Comparison of ENCODE assay signal across 20 cellular contexts in the genomic region with DNA sequence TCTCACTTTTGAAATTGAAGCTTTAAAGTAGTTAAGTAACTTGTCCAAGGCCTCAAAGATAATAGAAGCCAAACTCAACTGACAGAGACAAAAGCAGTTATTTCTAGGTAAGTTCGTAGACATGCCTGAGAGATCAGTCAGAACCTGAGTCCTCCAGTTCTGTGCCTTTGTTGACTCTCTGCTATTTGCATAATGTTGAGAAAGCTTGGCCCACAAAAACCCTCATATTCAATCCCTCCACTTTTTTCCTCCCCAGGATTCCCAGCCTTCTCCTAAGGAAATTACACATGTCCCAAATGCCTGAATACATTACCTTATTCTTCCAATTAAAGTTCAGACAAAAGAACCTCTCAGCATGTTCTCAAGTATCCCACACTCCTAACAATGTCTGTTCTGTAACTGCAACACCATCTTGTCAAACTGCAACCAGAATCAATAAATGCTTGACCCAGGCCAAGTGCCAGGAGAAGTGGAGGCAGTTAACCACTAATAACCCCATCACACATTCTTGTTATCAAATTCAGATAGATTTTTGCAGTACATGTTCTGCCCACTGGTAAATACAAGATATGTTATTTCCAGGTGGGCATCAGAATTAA.
"Had no signal": no experiment of that assay in that cellular context is flagged by ENCODE, and none has a peak within 500 bp of the region (broad histone marks: within the 10 kb centered on the region; RNA-seq: fewer than 3 reads in every experiment).

No MANE protein-coding gene starts in this region.

- H3K4me3 Mint-ChIP-seq: activated CD4-positive, alpha-beta T cell treated with anti-CD3 and anti-CD28 coated beads, Interleukin-2, amount 10 ng/mL, durations not matched to agents 24 days and 14 days; activated CD8-positive, alpha-beta T cell treated with anti-CD3 and anti-CD28 coated beads for 36 hours; activated naive CD4-positive, alpha-beta T cell treated with anti-CD3 and anti-CD28 coated beads for 36 hours; activated naive CD8-positive, alpha-beta T cell treated with anti-CD3 and anti-CD28 coated beads, Interleukin-2, amount 50 U/mL, for 24 hours; activated T-cell treated with anti-CD3 and anti-CD28 coated beads, Interleukin-2, amount 50 U/mL, for 24 hours; natural killer cell; stimulated activated naive CD8-positive, alpha-beta T cell treated with anti-CD3 and anti-CD28 coated beads, Interleukin-15, amount 100 ng/mL, for 72 hours; T-cell had no signal

- H3K4me1 Mint-ChIP-seq: activated CD4-positive, alpha-beta T cell treated with anti-CD3 and anti-CD28 coated beads, Interleukin-2, amount 10 ng/mL, durations not matched to agents 24 days and 14 days; activated naive CD8-positive, alpha-beta T cell treated with anti-CD3 and anti-CD28 coated beads, Interleukin-2, amount 50 U/mL, for 24 hours; natural killer cell; stimulated activated naive CD8-positive, alpha-beta T cell treated with anti-CD3 and anti-CD28 coated beads, Interleukin-15, amount 100 ng/mL, for 72 hours; T-cell had no signal

- H3K9me3 Mint-ChIP-seq: activated CD4-positive, alpha-beta T cell treated with anti-CD3 and anti-CD28 coated beads, Interleukin-2, amount 10 ng/mL, durations not matched to agents 24 days and 14 days; activated naive CD4-positive, alpha-beta T cell treated with anti-CD3 and anti-CD28 coated beads for 36 hours had no signal

- H3K36me3 Mint-ChIP-seq: T-cell had no signal

- H3K27me3 Mint-ChIP-seq: activated CD4-positive, alpha-beta T cell treated with anti-CD3 and anti-CD28 coated beads, Interleukin-2, amount 10 ng/mL, durations not matched to agents 24 days and 14 days; activated CD8-positive, alpha-beta T cell treated with anti-CD3 and anti-CD28 coated beads for 36 hours; activated naive CD8-positive, alpha-beta T cell treated with anti-CD3 and anti-CD28 coated beads, Interleukin-2, amount 50 U/mL, for 24 hours; activated T-cell treated with anti-CD3 and anti-CD28 coated beads, Interleukin-2, amount 50 U/mL, for 24 hours; stimulated activated naive CD8-positive, alpha-beta T cell treated with anti-CD3 and anti-CD28 coated beads, Interleukin-15, amount 100 ng/mL, for 72 hours; T-cell had no signal

- ATAC-seq: activated CD8-positive, alpha-beta T cell treated with anti-CD3 and anti-CD28 coated beads for 36 hours; activated naive CD8-positive, alpha-beta T cell treated with anti-CD3 and anti-CD28 coated beads, Interleukin-2, amount 50 U/mL, for 24 hours; natural killer cell; psoas muscle; right lobe of liver; stimulated activated naive CD8-positive, alpha-beta T cell treated with anti-CD3 and anti-CD28 coated beads, Interleukin-15, amount 100 ng/mL, for 72 hours; T-cell had no signal

- DNase-seq: activated CD4-positive, alpha-beta T cell treated with anti-CD3 and anti-CD28 coated beads, Interleukin-2, amount 10 ng/mL, durations not matched to agents 24 days and 14 days; activated CD4-positive, CD25-positive, alpha-beta regulatory T cell; activated CD8-positive, alpha-beta T cell treated with anti-CD3 and anti-CD28 coated beads for 36 hours; activated naive CD4-positive, alpha-beta T cell treated with anti-CD3 and anti-CD28 coated beads for 36 hours; activated naive CD8-positive, alpha-beta T cell treated with anti-CD3 and anti-CD28 coated beads, Interleukin-2, amount 50 U/mL, for 24 hours; activated T-cell treated with anti-CD3 and anti-CD28 coated beads, Interleukin-2, amount 50 U/mL, for 24 hours; anterior cingulate cortex; effector memory CD4-positive, alpha-beta T cell; esophagus squamous epithelium; mesenchymal stem cell; natural killer cell; psoas muscle; right lobe of liver; small intestine; stimulated activated CD4-positive, alpha-beta T cell treated with anti-CD3 and anti-CD28 coated beads, Interleukin-4, amount 100 ng/mL, for 1 hour; stimulated activated naive CD8-positive, alpha-beta T cell treated with anti-CD3 and anti-CD28 coated beads, Interleukin-15, amount 100 ng/mL, for 72 hours; T-cell; T-helper 9 cell; transverse colon; uterus had no signal

- H3K27ac Mint-ChIP-seq: activated CD4-positive, alpha-beta T cell treated with anti-CD3 and anti-CD28 coated beads, Interleukin-2, amount 10 ng/mL, durations not matched to agents 24 days and 14 days; activated CD8-positive, alpha-beta T cell treated with anti-CD3 and anti-CD28 coated beads for 36 hours; activated naive CD4-positive, alpha-beta T cell treated with anti-CD3 and anti-CD28 coated beads for 36 hours; activated naive CD8-positive, alpha-beta T cell treated with anti-CD3 and anti-CD28 coated beads, Interleukin-2, amount 50 U/mL, for 24 hours; activated T-cell treated with anti-CD3 and anti-CD28 coated beads, Interleukin-2, amount 50 U/mL, for 24 hours; natural killer cell; stimulated activated naive CD8-positive, alpha-beta T cell treated with anti-CD3 and anti-CD28 coated beads, Interleukin-15, amount 100 ng/mL, for 72 hours; T-cell had no signal
